In the genomic region with DNA sequence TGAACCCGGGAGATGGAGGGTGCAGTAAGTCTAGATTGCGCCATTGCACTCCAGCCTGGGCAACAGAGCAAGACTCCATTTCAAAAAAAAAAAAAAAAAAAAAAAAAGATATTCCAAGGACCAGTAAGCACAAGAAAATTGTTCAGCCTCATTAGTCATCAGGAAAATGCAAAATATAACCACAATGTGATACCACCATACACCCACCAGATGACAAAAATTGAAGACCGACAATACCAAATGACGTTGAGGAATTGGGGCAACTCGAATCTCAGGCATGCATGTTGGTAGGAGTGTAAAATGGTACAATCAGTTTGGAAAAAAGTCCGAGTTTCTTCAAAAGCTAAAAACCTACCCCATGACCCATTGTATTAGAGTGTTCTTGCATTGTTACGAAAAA, we compare ENCODE assay signal across 19 cellular contexts.
DNase-seq lines count a peak whose midpoint lies in the region; ATAC-seq lines count a peak whose summit lies in the region.
"Had no signal": no experiment of that assay in that cellular context is flagged by ENCODE, and none has a peak within 500 bp of the region (broad histone marks: within the 10 kb centered on the region; RNA-seq: fewer than 3 reads in every experiment).

No MANE protein-coding gene starts in this region.

- H3K9me3 Mint-ChIP-seq in activated T-cell treated with anti-CD3 and anti-CD28 coated beads, Interleukin-2, amount 50 U/mL, for 24 hours, result peaks cover 7% of the 10 kb centered on the region
- H3K9me3 Mint-ChIP-seq in stimulated activated naive B cell treated with anti-CD40 and anti-IgM and Interleukin-4, amounts not matched to agents 10 μg/mL and 1 μg/mL and 100 μg/mL, for 72 hours, result peaks cover 2 to 12% of the 10 kb centered on the region in 2 donors

- DNase-seq in activated T-cell treated with anti-CD3 and anti-CD28 coated beads, Interleukin-2, amount 50 U/mL, for 24 hours, result no peak
- DNase-seq in activated T-cell treated with anti-CD3 and anti-CD28 coated beads, Interleukin-2, amount 50 U/mL, for 1 hour, result no peak
- DNase-seq in HCEC 1CT (peak; percentile 2), T-helper 17 cell (no peak), kidney glomerular epithelial cell (lab: John Stamatoyannopoulos, UW) (no peak)
- DNase-seq in stimulated activated naive B cell treated with anti-CD40 and anti-IgM and Interleukin-4, amounts not matched to agents 10 μg/mL and 1 μg/mL and 100 μg/mL, for 72 hours, result no peak
- no peak for DNase-seq in activated naive CD4-positive, alpha-beta T cell treated with Interleukin-2 at 50 U/mL for 16 hours
- DNase-seq: activated CD4-positive, CD25-positive, alpha-beta regulatory T cell; activated CD8-positive, alpha-beta memory T cell treated with anti-CD3 and anti-CD28 coated beads, Interleukin-2, amount 50 U/mL, for 4 hours; anterior cingulate cortex; effector memory CD4-positive, alpha-beta T cell; GDM1; H9; NCI-H2029 treated with DMSO at 0.1 percent for 48 hours; NCI-H526; Peyer's patch; T-helper 1 cell had no signal

- no peaks in the 10 kb centered on the region for H3K9me3 ChIP-seq in T-helper 17 cell (ENCODE audit: control insufficient read depth, low read length, poor library complexity, severe bottlenecking)
- H3K9me3 ChIP-seq: Peyer's patch had no signal

- peaks cover 2% of the 10 kb centered on the region for H3K36me3 Mint-ChIP-seq in activated T-cell treated with anti-CD3 and anti-CD28 coated beads, Interleukin-2, amount 50 U/mL, for 24 hours (ENCODE audit: low read depth)
- H3K36me3 Mint-ChIP-seq in T-helper 17 cell (ENCODE audit: low read depth), result no peaks in the 10 kb centered on the region
- H3K36me3 Mint-ChIP-seq in stimulated activated naive B cell treated with anti-CD40 and anti-IgM and Interleukin-4, amounts not matched to agents 10 μg/mL and 1 μg/mL and 100 μg/mL, for 72 hours, result peaks cover 0 to 3% of the 10 kb centered on the region in 2 donors
- H3K36me3 Mint-ChIP-seq: stimulated activated memory B cell treated with anti-CD40 and anti-IgM and Interleukin-4, amounts not matched to agents 10 μg/mL and 1 μg/mL and 100 μg/mL, for 72 hours had no signal

- H3K27me3 Mint-ChIP-seq in activated T-cell treated with anti-CD3 and anti-CD28 coated beads, Interleukin-2, amount 50 U/mL, for 24 hours, result peaks cover 10% of the 10 kb centered on the region
- no peaks in the 10 kb centered on the region for H3K27me3 Mint-ChIP-seq in T-helper 17 cell
- peaks cover 9 to 14% of the 10 kb centered on the region in 2 donors for H3K27me3 Mint-ChIP-seq in stimulated activated naive B cell treated with anti-CD40 and anti-IgM and Interleukin-4, amounts not matched to agents 10 μg/mL and 1 μg/mL and 100 μg/mL, for 72 hours

- ATAC-seq in T-helper 17 cell (no peak), HG03039 (IDR thresholded peaks at IDR 0.05; ENCODE audit: unreplicated experiment) (no peak)
- peak; percentile 10 to 39 for ATAC-seq in stimulated activated naive B cell treated with anti-CD40 and anti-IgM and Interleukin-4, amounts not matched to agents 10 μg/mL and 1 μg/mL and 100 μg/mL, for 72 hours (replicated peaks)
- ATAC-seq: stimulated activated memory B cell treated with anti-CD40 and anti-IgM and Interleukin-4, amounts not matched to agents 10 μg/mL and 1 μg/mL and 100 μg/mL, for 72 hours had no signal

- H3K4me1 Mint-ChIP-seq in activated T-cell treated with anti-CD3 and anti-CD28 coated beads, Interleukin-2, amount 50 U/mL, for 24 hours (ENCODE audit: low read depth), result peaks cover 52% of the 10 kb centered on the region
- H3K4me1 Mint-ChIP-seq in T-helper 17 cell, result peaks cover 22% of the 10 kb centered on the region
- H3K4me1 Mint-ChIP-seq in stimulated activated naive B cell treated with anti-CD40 and anti-IgM and Interleukin-4, amounts not matched to agents 10 μg/mL and 1 μg/mL and 100 μg/mL, for 72 hours, result peaks cover 15 to 25% of the 10 kb centered on the region in 2 donors

- H3K27ac Mint-ChIP-seq in activated T-cell treated with anti-CD3 and anti-CD28 coated beads, Interleukin-2, amount 50 U/mL, for 24 hours, result peak overlapping the region; percentile 10
- peak overlapping the region; percentile 95 for H3K27ac Mint-ChIP-seq in T-helper 17 cell
- no peak overlapping the region for H3K27ac Mint-ChIP-seq in stimulated activated naive B cell treated with anti-CD40 and anti-IgM and Interleukin-4, amounts not matched to agents 10 μg/mL and 1 μg/mL and 100 μg/mL, for 72 hours
- H3K27ac Mint-ChIP-seq: H9 had no signal

- H3K4me3 Mint-ChIP-seq in activated T-cell treated with anti-CD3 and anti-CD28 coated beads, Interleukin-2, amount 50 U/mL, for 24 hours, result no peak overlapping the region
- no peak overlapping the region for H3K4me3 Mint-ChIP-seq in T-helper 17 cell
- H3K4me3 Mint-ChIP-seq in stimulated activated naive B cell treated with anti-CD40 and anti-IgM and Interleukin-4, amounts not matched to agents 10 μg/mL and 1 μg/mL and 100 μg/mL, for 72 hours, result no peak overlapping the region
- H3K4me3 Mint-ChIP-seq: H9; stimulated activated memory B cell treated with anti-CD40 and anti-IgM and Interleukin-4, amounts not matched to agents 10 μg/mL and 1 μg/mL and 100 μg/mL, for 72 hours had no signal

Comparison
In these comparisons a context has a peak if more than half of its experiments do, and no peak if none do; other contexts are left out.
1. ATAC-seq: peak in stimulated activated naive B cell treated with anti-CD40 and anti-IgM and Interleukin-4, amounts not matched to agents 10 μg/mL and 1 μg/mL and 100 μg/mL, for 72 hours (2 of 2); none in T-helper 17 cell (single experiment) and HG03039 (single experiment).